1 cellular context compared by ENCODE assay signal in genomic region chr17:81057079-81057730, GRCh38.
A peak's percentile ranks its signal among the peaks of the same experiment; 100 is the strongest.
TF ChIP-seq lines count a peak whose summit lies in the region.

No MANE protein-coding gene starts in this region.

TF ChIP-seq in K562, 482 proteins besides CTCF, POLR2A, EP300 and RAD21 (continued from another document and continues in another):
- TF ChIP-seq E2F8 (IDR thresholded peaks at IDR 0.05; ENCODE audit: low read depth, partially characterized antibody) (no peak), PHTF2 (CRISPR knock-in tag; IDR thresholded peaks at IDR 0.05) (no peak), POLR2B (IDR thresholded peaks at IDR 0.05; ENCODE audit: low read depth, partially characterized antibody) (no peak), ZKSCAN1 (IDR thresholded peaks at IDR 0.05; ENCODE audit: low read depth, low read length) (peak; percentile 68; the same call in 1 of the 2 replicates), MTA1 (IDR thresholded peaks at IDR 0.05; ENCODE audit: borderline replicate concordance) (no peak), BRD9 (IDR thresholded peaks at IDR 0.05; ENCODE audit: low read depth, partially characterized antibody) (no peak), ZNF280A (IDR thresholded peaks at IDR 0.05; ENCODE audit: low read depth, partially characterized antibody) (no peak), ZBTB26 (CRISPR knock-in tag; IDR thresholded peaks at IDR 0.05) (no peak), SIX5 (IDR thresholded peaks at IDR 0.05; ENCODE audit: borderline replicate concordance in 1 of 2, insufficient read depth in 1 of 2, low read depth in 1 of 2, low read length in 2 of 2) (no peak), KLF1 (tag; IDR thresholded peaks at IDR 0.05) (peak; percentile 69; the same call in 1 of the 2 replicates), CC2D1A (IDR thresholded peaks at IDR 0.05) (no peak), NCOA4 (IDR thresholded peaks at IDR 0.05; ENCODE audit: partially characterized antibody) (no peak), ATF7 (IDR thresholded peaks at IDR 0.05) (peak; percentile 89), TAF7 (tag; IDR thresholded peaks at IDR 0.05) (no peak), KLF13 (tag; IDR thresholded peaks at IDR 0.05; ENCODE audit: borderline replicate concordance, low read depth) (peak; percentile 85; the same call in 1 of the 2 replicates), MAZ (CRISPR knock-in tag; conservative IDR thresholded peaks at IDR 0.05 in 1 of 2, IDR thresholded peaks at IDR 0.05 in 1 of 2) (peak; percentile 89 to 99), CLOCK (CRISPR knock-in tag; IDR thresholded peaks at IDR 0.05; ENCODE audit: borderline replicate concordance) (no peak), CBX8 (IDR thresholded peaks at IDR 0.05; ENCODE audit: borderline replicate concordance, extremely low read depth, low read depth, low read length, poor library complexity, severe bottlenecking) (no peak), ZNF232 (CRISPR knock-in tag; IDR thresholded peaks at IDR 0.05) (no peak), MNT (conservative IDR thresholded peaks at IDR 0.05) (peak in 1 of 2 experiments; percentile 68; a peak in 1 of 4 replicates), ZBED1 (IDR thresholded peaks at IDR 0.05) (no peak), HSF4 (CRISPR knock-in tag; IDR thresholded peaks at IDR 0.05; ENCODE audit: borderline replicate concordance) (no peak), ZNF23 (CRISPR knock-in tag; IDR thresholded peaks at IDR 0.05) (no peak), ZNF655 (CRISPR knock-in tag; IDR thresholded peaks at IDR 0.05) (no peak), NKRF (IDR thresholded peaks at IDR 0.05; ENCODE audit: borderline replicate concordance) (no peak), ZNF140 (CRISPR knock-in tag; IDR thresholded peaks at IDR 0.05) (no peak), RNF2 (IDR thresholded peaks at IDR 0.05) (peak; percentile 85; the same call in 1 of the 2 replicates), ATF1 (CRISPR knock-in tag; IDR thresholded peaks at IDR 0.05) (no peak), ATF1 (tag; IDR thresholded peaks at IDR 0.05) (no peak), THAP7 (CRISPR knock-in tag; IDR thresholded peaks at IDR 0.05) (no peak), DEAF1 (CRISPR knock-in tag; IDR thresholded peaks at IDR 0.05) (no peak), LCOR (CRISPR knock-in tag; IDR thresholded peaks at IDR 0.05) (no peak), DACH1 (IDR thresholded peaks at IDR 0.05; ENCODE audit: partially characterized antibody) (peak; percentile 84), CREB3 (tag; conservative IDR thresholded peaks at IDR 0.05; ENCODE audit: low read depth) (no peak), PHB (CRISPR knock-in tag; IDR thresholded peaks at IDR 0.05) (no peak), RBBP5 (IDR thresholded peaks at IDR 0.05; ENCODE audit: borderline replicate concordance, insufficient read depth, low read length, poor library complexity, severe bottlenecking) (peak; percentile 52), U2AF2 (optimal IDR thresholded peaks at IDR 0.05; ENCODE audit: low read depth, low read length) (no peak), ZNF592 (IDR thresholded peaks at IDR 0.05) (0 out of 2 replicates have a peak, but pooled peaks have one; percentile 30), ZNF561 (CRISPR knock-in tag; conservative IDR thresholded peaks at IDR 0.05) (no peak), RB1 (IDR thresholded peaks at IDR 0.05; ENCODE audit: low read depth) (peak; percentile 41)
